In genomic region chr13:110887242-110887954, GRCh38 we compare ENCODE assay signal across 14 cellular contexts. TPM values are rescaled to one million over a fixed set of nuclear protein-coding genes. Genes with fewer than 3 reads are reported as not detected.
DNase-seq lines count a peak whose midpoint lies in the region; ATAC-seq and TF ChIP-seq lines count a peak whose summit lies in the region.
"Had no signal": no experiment of that assay in that cellular context is flagged by ENCODE, and none has a peak within 500 bp of the region (broad histone marks: within the 10 kb centered on the region; RNA-seq: fewer than 3 reads in every experiment).

No MANE protein-coding gene starts in this region.

- H3K9ac ChIP-seq in HUES48 (ENCODE audit: low read depth, low read length) = 0 out of 2 replicates have a peak overlapping the region, but pooled peaks have one; percentile 2
- H3K9ac ChIP-seq: BLaER1 treated with 17β-estradiol and CSF1 and Interleukin-3, amounts not matched to agents 10 nM and 100 nM; KMS-11 had no signal

- H3K27ac ChIP-seq in CD8-positive, alpha-beta T cell (ENCODE audit: low read depth, low read length) = no peak overlapping the region
- peak overlapping the region; percentile 31 for H3K27ac ChIP-seq in HUES48 (ENCODE audit: low read depth, low read length)
- H3K27ac ChIP-seq in CD4-positive, alpha-beta T cell (ENCODE audit: low read depth, low read length) = no peak overlapping the region
- H3K27ac ChIP-seq: BLaER1 treated with 17β-estradiol and CSF1 and Interleukin-3, amounts not matched to agents 10 nM and 100 nM; KMS-11 had no signal

- no peaks in the 10 kb centered on the region for H3K27me3 Mint-ChIP-seq in CD8-positive, alpha-beta T cell (ENCODE audit: low read depth)
- H3K27me3 Mint-ChIP-seq in nephron progenitor cell (ENCODE audit: low read depth, poor library complexity) = no peaks in the 10 kb centered on the region
- H3K27me3 Mint-ChIP-seq in CD4-positive, alpha-beta T cell = no peaks in the 10 kb centered on the region
- H3K27me3 Mint-ChIP-seq: activated naive CD8-positive, alpha-beta T cell treated with anti-CD3 and anti-CD28 coated beads, Interleukin-2, amount 10 ng/mL, durations not matched to agents 7 days and 5 days had no signal

- H3K4me1 Mint-ChIP-seq in CD8-positive, alpha-beta T cell (ENCODE audit: low read depth) = peaks cover 3% of the 10 kb centered on the region
- peaks cover 67% of the 10 kb centered on the region for H3K4me1 Mint-ChIP-seq in nephron progenitor cell
- no peaks in the 10 kb centered on the region for H3K4me1 Mint-ChIP-seq in CD4-positive, alpha-beta T cell (ENCODE audit: low read depth)

- no peaks in the 10 kb centered on the region for H3K9me3 ChIP-seq in CD8-positive, alpha-beta T cell (ENCODE audit: low read length)
- H3K9me3 ChIP-seq in HUES48 (ENCODE audit: control insufficient read depth, insufficient read depth, low read length) = no peaks in the 10 kb centered on the region
- H3K9me3 ChIP-seq in CD4-positive, alpha-beta T cell (ENCODE audit: control insufficient read depth, low read length) = no peaks in the 10 kb centered on the region
- H3K9me3 ChIP-seq: BLaER1 treated with 17β-estradiol and CSF1 and Interleukin-3, amounts not matched to agents 10 nM and 100 nM had no signal

- intact Hi-C loops in CD8-positive, alpha-beta T cell (cut with DNase I, micrococcal nuclease) = no loop called here
- intact Hi-C loops in CD4-positive, alpha-beta T cell (cut with DNase I, micrococcal nuclease) = no loop called here

- TF ChIP-seq CTCF in CD8-positive, alpha-beta T cell (IDR thresholded peaks at IDR 0.05) = no peak
- TF ChIP-seq CTCF in nephron progenitor cell (IDR thresholded peaks at IDR 0.05) = no peak
- no peak for TF ChIP-seq CTCF in CD4-positive, alpha-beta T cell (IDR thresholded peaks at IDR 0.05)

- no peak for DNase-seq in CD8-positive, alpha-beta T cell
- DNase-seq in nephron progenitor cell (no peak), D341Med (ENCODE audit: low spot score) (no peak), NCI-H146 (lab: John Stamatoyannopoulos, UW) (no peak)
- no peak for DNase-seq in CD4-positive, alpha-beta T cell
- DNase-seq: activated naive CD8-positive, alpha-beta T cell treated with anti-CD3 and anti-CD28 coated beads, Interleukin-2, amount 10 ng/mL, durations not matched to agents 7 days and 5 days; NCI-H2081 treated with DMSO at 0.1 percent for 48 hours; OCI-M1 had no signal

- CTCF ChIA-PET in CD8-positive, alpha-beta T cell (lab: Charles Lee) = no interaction called here
- CTCF ChIA-PET in CD4-positive, alpha-beta T cell (lab: Charles Lee) = no interaction called here

- no peaks in the 10 kb centered on the region for H3K27me3 ChIP-seq in CD8-positive, alpha-beta T cell (ENCODE audit: insufficient read depth, low read length)
- H3K27me3 ChIP-seq in HUES48 (ENCODE audit: control insufficient read depth, insufficient read depth, low read length) = no peaks in the 10 kb centered on the region
- H3K27me3 ChIP-seq in CD4-positive, alpha-beta T cell (ENCODE audit: control insufficient read depth, insufficient read depth, low read length) = no peaks in the 10 kb centered on the region
- H3K27me3 ChIP-seq: BLaER1 treated with 17β-estradiol and CSF1 and Interleukin-3, amounts not matched to agents 10 nM and 100 nM had no signal

- no peak overlapping the region for H3K4me3 ChIP-seq in CD8-positive, alpha-beta T cell (ENCODE audit: low read depth, low read length)
- no peak overlapping the region for H3K4me3 ChIP-seq in HUES48 (ENCODE audit: low read depth, low read length)
- H3K4me3 ChIP-seq: BLaER1 treated with 17β-estradiol and CSF1 and Interleukin-3, amounts not matched to agents 10 nM and 100 nM had no signal

- no peak overlapping the region for H3K4me3 Mint-ChIP-seq in CD8-positive, alpha-beta T cell
- no peak overlapping the region for H3K4me3 Mint-ChIP-seq in nephron progenitor cell
- H3K4me3 Mint-ChIP-seq in CD4-positive, alpha-beta T cell = no peak overlapping the region
- H3K4me3 Mint-ChIP-seq: activated naive CD8-positive, alpha-beta T cell treated with anti-CD3 and anti-CD28 coated beads, Interleukin-2, amount 10 ng/mL, durations not matched to agents 7 days and 5 days; T-helper 2 cell treated with Interferon-gamma antibody and Interleukin-4, amounts not matched to agents 5 μg/mL and 100 μg/mL, for 36 hours had no signal

- no peaks in the 10 kb centered on the region for H3K9me3 Mint-ChIP-seq in CD8-positive, alpha-beta T cell
- H3K9me3 Mint-ChIP-seq in nephron progenitor cell = no peaks in the 10 kb centered on the region
- no peaks in the 10 kb centered on the region for H3K9me3 Mint-ChIP-seq in CD4-positive, alpha-beta T cell
- H3K9me3 Mint-ChIP-seq: activated naive CD8-positive, alpha-beta T cell treated with anti-CD3 and anti-CD28 coated beads, Interleukin-2, amount 10 ng/mL, durations not matched to agents 7 days and 5 days; T-helper 2 cell treated with Interferon-gamma antibody and Interleukin-4, amounts not matched to agents 5 μg/mL and 100 μg/mL, for 36 hours had no signal

- peaks cover 1% of the 10 kb centered on the region for H3K36me3 Mint-ChIP-seq in CD8-positive, alpha-beta T cell
- H3K36me3 Mint-ChIP-seq in nephron progenitor cell (ENCODE audit: low read depth) = peaks cover 6% of the 10 kb centered on the region
- H3K36me3 Mint-ChIP-seq in CD4-positive, alpha-beta T cell (ENCODE audit: low read depth) = peaks cover 8% of the 10 kb centered on the region

- H3K36me3 ChIP-seq in CD8-positive, alpha-beta T cell (ENCODE audit: insufficient read depth, low read length) = no peaks in the 10 kb centered on the region
- peaks cover 29% of the 10 kb centered on the region for H3K36me3 ChIP-seq in HUES48 (ENCODE audit: control insufficient read depth, insufficient read depth, low read length)

- POLR2A ChIA-PET in CD8-positive, alpha-beta T cell (lab: Charles Lee) = interaction anchor here (0.7 kb wide), 1 partner anchor 10 kb away, joined by 3 read pairs; no protein-coding TSS in a partner anchor
- POLR2A ChIA-PET in CD4-positive, alpha-beta T cell (lab: Charles Lee) = no interaction called here

- no peak for ATAC-seq in CD8-positive, alpha-beta T cell
- ATAC-seq in esophagus mucosa (peak; percentile 34), GM19463 (IDR thresholded peaks at IDR 0.05; ENCODE audit: unreplicated experiment) (no peak)
- ATAC-seq in CD4-positive, alpha-beta T cell (ENCODE audit: poor library complexity) = no peak

- H3K27ac Mint-ChIP-seq in CD8-positive, alpha-beta T cell = peak overlapping the region; percentile 37
- H3K27ac Mint-ChIP-seq in nephron progenitor cell = peak overlapping the region; percentile 99
- no peak overlapping the region for H3K27ac Mint-ChIP-seq in CD4-positive, alpha-beta T cell
- H3K27ac Mint-ChIP-seq: activated naive CD8-positive, alpha-beta T cell treated with anti-CD3 and anti-CD28 coated beads, Interleukin-2, amount 10 ng/mL, durations not matched to agents 7 days and 5 days; T-helper 2 cell treated with Interferon-gamma antibody and Interleukin-4, amounts not matched to agents 5 μg/mL and 100 μg/mL, for 36 hours had no signal

- H3K4me1 ChIP-seq in CD8-positive, alpha-beta T cell (ENCODE audit: insufficient read depth, low read length) = no peaks in the 10 kb centered on the region
- peaks cover 39% of the 10 kb centered on the region for H3K4me1 ChIP-seq in HUES48 (ENCODE audit: control insufficient read depth, insufficient read depth, low read length)

RNA-seq across cellular contexts. Expression of gene ANKRD10, which starts 27.5 kb away (rescaled TPM):
- total RNA-seq in CD8-positive, alpha-beta T cell = 10 to 100 TPM; 71.5 to 75.0 TPM
- total RNA-seq in esophagus mucosa = 24.3 TPM
- 10 to 100 TPM; 75.5 to 83.8 TPM for total RNA-seq in CD4-positive, alpha-beta T cell
